Comparison of ENCODE assay signal across 1 cellular context in genomic region chr16:57624044-57624688, GRCh38.
A peak's percentile ranks its signal among the peaks of the same experiment; 100 is the strongest.
TF ChIP-seq lines count a peak whose summit lies in the region.

No MANE protein-coding gene starts in this region.

TF ChIP-seq in HepG2, 621 proteins besides CTCF, POLR2A, EP300 and RAD21 (continued from another document and continues in another):
- TF ChIP-seq NR2C2 (CRISPR knock-in tag; IDR thresholded peaks at IDR 0.05; ENCODE audit: borderline replicate concordance), result no peak
- no peak for TF ChIP-seq TFAP4 (IDR thresholded peaks at IDR 0.05; ENCODE audit: borderline replicate concordance, low read depth)
- no peak for TF ChIP-seq ZNF883 (CRISPR knock-in tag; IDR thresholded peaks at IDR 0.05; ENCODE audit: not compliant biosample characterization)
- no peak for TF ChIP-seq ZNF619 (CRISPR knock-in tag; IDR thresholded peaks at IDR 0.05)
- peak; percentile 67 for TF ChIP-seq FOSL2 (CRISPR knock-in tag; IDR thresholded peaks at IDR 0.05)
- TF ChIP-seq MXD4 (CRISPR knock-in tag; IDR thresholded peaks at IDR 0.05), result no peak
- no peak for TF ChIP-seq ZNF570 (CRISPR knock-in tag; IDR thresholded peaks at IDR 0.05; ENCODE audit: borderline replicate concordance)
- no peak for TF ChIP-seq ZFP36L2 (CRISPR knock-in tag; IDR thresholded peaks at IDR 0.05)
- TF ChIP-seq ZNF547 (CRISPR knock-in tag; IDR thresholded peaks at IDR 0.05), result no peak
- no peak for TF ChIP-seq ZNF414 (CRISPR knock-in tag; IDR thresholded peaks at IDR 0.05)
- no peak for TF ChIP-seq ZNF674 (CRISPR knock-in tag; IDR thresholded peaks at IDR 0.05; ENCODE audit: low read depth)
- no peak for TF ChIP-seq PPARG (CRISPR knock-in tag; conservative IDR thresholded peaks at IDR 0.05)
- TF ChIP-seq SAP130 (CRISPR knock-in tag; IDR thresholded peaks at IDR 0.05; ENCODE audit: low read depth), result peak; percentile 48
- TF ChIP-seq JUNB (CRISPR knock-in tag; IDR thresholded peaks at IDR 0.05; ENCODE audit: borderline replicate concordance), result no peak
- TF ChIP-seq ZNF597 (CRISPR knock-in tag; IDR thresholded peaks at IDR 0.05), result no peak
- TF ChIP-seq AKAP8 (CRISPR knock-in tag; IDR thresholded peaks at IDR 0.05), result no peak
- no peak for TF ChIP-seq SMAD3 (CRISPR knock-in tag; IDR thresholded peaks at IDR 0.05)
- TF ChIP-seq ZNF616 (CRISPR knock-in tag; IDR thresholded peaks at IDR 0.05; ENCODE audit: low read depth), result no peak
- no peak for TF ChIP-seq PLRG1 (conservative IDR thresholded peaks at IDR 0.05)
- TF ChIP-seq ZNF10 (CRISPR knock-in tag; IDR thresholded peaks at IDR 0.05; ENCODE audit: borderline replicate concordance, low read depth), result no peak
- no peak for TF ChIP-seq ZNF382 (CRISPR knock-in tag; IDR thresholded peaks at IDR 0.05; ENCODE audit: borderline replicate concordance)
- TF ChIP-seq ELF3 (CRISPR knock-in tag; IDR thresholded peaks at IDR 0.05), result peak; percentile 44; the same call in 1 of the 2 replicates
- no peak for TF ChIP-seq SIN3B (IDR thresholded peaks at IDR 0.05; ENCODE audit: low read length)
- TF ChIP-seq SRSF1 (optimal IDR thresholded peaks at IDR 0.05; ENCODE audit: low read depth, low read length), result no peak
- no peak for TF ChIP-seq ZNF552 (CRISPR knock-in tag; IDR thresholded peaks at IDR 0.05; ENCODE audit: borderline replicate concordance)
- no peak for TF ChIP-seq ZNF703 (CRISPR knock-in tag; IDR thresholded peaks at IDR 0.05; ENCODE audit: borderline replicate concordance)
- TF ChIP-seq PHF20 (CRISPR knock-in tag; IDR thresholded peaks at IDR 0.05), result no peak
- no peak for TF ChIP-seq E2F2 (CRISPR knock-in tag; IDR thresholded peaks at IDR 0.05; ENCODE audit: borderline replicate concordance)
- no peak for TF ChIP-seq GABPA (IDR thresholded peaks at IDR 0.05; ENCODE audit: low read depth, low read length)
- TF ChIP-seq GABPA (CRISPR knock-in tag; IDR thresholded peaks at IDR 0.05; ENCODE audit: low read depth), result no peak
- no peak for TF ChIP-seq MLLT10 (CRISPR knock-in tag; IDR thresholded peaks at IDR 0.05)
- no peak for TF ChIP-seq SP1 (IDR thresholded peaks at IDR 0.05)
- TF ChIP-seq SP1 (CRISPR knock-in tag; IDR thresholded peaks at IDR 0.05), result no peak
- TF ChIP-seq PHB2 (IDR thresholded peaks at IDR 0.05; ENCODE audit: partially characterized antibody), result no peak
- no peak for TF ChIP-seq ZNF274 (CRISPR knock-in tag; IDR thresholded peaks at IDR 0.05)
- no peak for TF ChIP-seq ZBTB37 (CRISPR knock-in tag; IDR thresholded peaks at IDR 0.05)
- no peak for TF ChIP-seq CREB1 (IDR thresholded peaks at IDR 0.05)
- no peak for TF ChIP-seq CREB1 (CRISPR knock-in tag; IDR thresholded peaks at IDR 0.05)
- TF ChIP-seq ZNF3 (CRISPR knock-in tag; IDR thresholded peaks at IDR 0.05), result no peak
- TF ChIP-seq ZNF180 (CRISPR knock-in tag; IDR thresholded peaks at IDR 0.05; ENCODE audit: borderline replicate concordance, low read depth), result no peak
- TF ChIP-seq SALL1 (CRISPR knock-in tag; IDR thresholded peaks at IDR 0.05), result peak; percentile 48
- TF ChIP-seq ZNF878 (CRISPR knock-in tag; IDR thresholded peaks at IDR 0.05), result no peak
- no peak for TF ChIP-seq RFX5 (IDR thresholded peaks at IDR 0.05; ENCODE audit: low read depth, low read length)
- peak; percentile 40 for TF ChIP-seq BCL6 (CRISPR knock-in tag; IDR thresholded peaks at IDR 0.05)
- TF ChIP-seq FOXK1 (CRISPR knock-in tag; IDR thresholded peaks at IDR 0.05; ENCODE audit: borderline replicate concordance, low read depth), result no peak
- TF ChIP-seq ONECUT2 (CRISPR knock-in tag; IDR thresholded peaks at IDR 0.05), result no peak
- no peak for TF ChIP-seq ZBTB25 (CRISPR knock-in tag; IDR thresholded peaks at IDR 0.05)
- TF ChIP-seq ZNF639 (CRISPR knock-in tag; conservative IDR thresholded peaks at IDR 0.05), result no peak
- no peak for TF ChIP-seq JUND (CRISPR knock-in tag; IDR thresholded peaks at IDR 0.05)
- no peak for TF ChIP-seq ARHGAP35 (CRISPR knock-in tag; IDR thresholded peaks at IDR 0.05; ENCODE audit: borderline replicate concordance)
- TF ChIP-seq STAG1 (CRISPR knock-in tag; IDR thresholded peaks at IDR 0.05), result no peak
- TF ChIP-seq AGO2 (optimal IDR thresholded peaks at IDR 0.05; ENCODE audit: low read depth, low read length), result no peak
- no peak for TF ChIP-seq SALL2 (CRISPR knock-in tag; IDR thresholded peaks at IDR 0.05)
- peak; percentile 29; the same call in 1 of the 2 replicates for TF ChIP-seq MAX (IDR thresholded peaks at IDR 0.05)
- no peak for TF ChIP-seq TBX3 (IDR thresholded peaks at IDR 0.05; ENCODE audit: borderline replicate concordance)
- TF ChIP-seq HOXD1 (CRISPR knock-in tag; IDR thresholded peaks at IDR 0.05), result no peak
- no peak for TF ChIP-seq BCLAF1 (IDR thresholded peaks at IDR 0.05)
- TF ChIP-seq ZNF512B (CRISPR knock-in tag; IDR thresholded peaks at IDR 0.05; ENCODE audit: borderline replicate concordance), result no peak
- TF ChIP-seq HNRNPL (IDR thresholded peaks at IDR 0.05; ENCODE audit: low read depth, low read length), result no peak
- no peak for TF ChIP-seq ZNF432 (CRISPR knock-in tag; IDR thresholded peaks at IDR 0.05; ENCODE audit: borderline replicate concordance)
- no peak for TF ChIP-seq SCMH1 (CRISPR knock-in tag; IDR thresholded peaks at IDR 0.05; ENCODE audit: borderline replicate concordance)
- TF ChIP-seq ZNF800 (CRISPR knock-in tag; IDR thresholded peaks at IDR 0.05), result no peak
